ENCODE assay signal across 14 cellular contexts in genomic region chr2:75047907-75048625, GRCh38.
A peak's percentile ranks its signal among the peaks of the same experiment; 100 is the strongest.
DNase-seq lines count a peak whose midpoint lies in the region; ATAC-seq and TF ChIP-seq lines count a peak whose summit lies in the region.
"Had no signal": no experiment of that assay in that cellular context is flagged by ENCODE, and none has a peak within 500 bp of the region (broad histone marks: within the 10 kb centered on the region; RNA-seq: fewer than 3 reads in every experiment).

No MANE protein-coding gene starts in this region.

- TF ChIP-seq CTCF in foreskin keratinocyte (conservative IDR thresholded peaks at IDR 0.05) = no peak

- peaks cover 12% of the 10 kb centered on the region for H3K4me1 ChIP-seq in foreskin keratinocyte
- H3K4me1 ChIP-seq: Peyer's patch had no signal

- peak; percentile 11 for DNase-seq in DMS 273 (lab: John Stamatoyannopoulos, UW; ENCODE audit: unreplicated experiment)
- no peak for DNase-seq in DMS 273 treated with DMSO at 0.1 percent for 48 hours (lab: John Stamatoyannopoulos, UW)
- peak; percentile 20 for DNase-seq in SW480 (ENCODE audit: low spot score)
- DNase-seq in foreskin keratinocyte = peak in 1 of 2 donors; percentile 26
- DNase-seq in smooth muscle cell of the brain vasculature (ENCODE audit: low read depth, low spot score) = peak; percentile 12
- DNase-seq in DMS114 treated with DMSO at 0.1 percent for 48 hours (lab: John Stamatoyannopoulos, UW; ENCODE audit: unreplicated experiment) = no peak
- DNase-seq in C1 segment of cervical spinal cord (lab: John Stamatoyannopoulos, UW) = no peak
- no peak for DNase-seq in GM19240 (ENCODE audit: insufficient read length, low spot score)
- DNase-seq: NCI-H187 treated with DMSO at 0.1 percent for 48 hours; nephron progenitor cell; Peyer's patch; stimulated activated CD4-positive, alpha-beta T cell treated with anti-CD3 and anti-CD28 coated beads, Interleukin-2, amount 100 ng/mL, for 48 hours had no signal

- no peaks in the 10 kb centered on the region for H3K27me3 ChIP-seq in foreskin keratinocyte
- H3K27me3 ChIP-seq: Peyer's patch had no signal

- ATAC-seq in foreskin keratinocyte = peak; percentile 63
- ATAC-seq: activated T-helper 17 cell treated with anti-CD3 and anti-CD28 coated beads, Interleukin-2, amount 50 U/mL, for 72 hours had no signal

- H3K27ac ChIP-seq in foreskin keratinocyte = no peak overlapping the region
- H3K27ac ChIP-seq: 22Rv1, Peyer's patch had no signal

Comparison
In these comparisons a context has a peak if more than half of its experiments do, and no peak if none do; other contexts are left out.
1. DNase-seq: peak in DMS 273 (single experiment), SW480 (single experiment) and smooth muscle cell of the brain vasculature (single experiment); none in DMS 273 treated with DMSO at 0.1 percent for 48 hours (single experiment), DMS114 treated with DMSO at 0.1 percent for 48 hours (single experiment), C1 segment of cervical spinal cord (0 of 14) and GM19240 (single experiment).